Comparison of ENCODE assay signal across 19 cellular contexts in the genomic region with DNA sequence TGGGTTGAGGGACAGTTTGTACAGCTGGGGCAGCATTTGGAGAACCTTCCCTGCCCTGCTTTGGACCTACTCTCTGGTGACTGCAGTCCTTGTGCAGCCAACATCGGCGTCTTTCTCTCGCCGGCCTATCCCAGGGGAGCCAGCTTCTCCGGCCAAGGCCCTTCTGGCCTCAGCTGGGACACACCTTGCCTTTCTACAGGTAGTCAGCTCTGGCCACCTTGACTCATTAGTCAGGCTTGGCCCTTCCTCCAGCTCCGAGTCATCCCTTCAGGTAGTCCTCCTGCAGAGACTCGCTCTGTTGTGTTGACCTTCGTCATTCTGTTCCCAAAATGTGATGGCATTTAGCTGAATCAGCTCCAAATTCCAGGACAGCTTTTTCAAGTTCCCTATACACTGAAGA.
"Had no signal": no experiment of that assay in that cellular context is flagged by ENCODE, and none has a peak within 500 bp of the region (broad histone marks: within the 10 kb centered on the region; RNA-seq: fewer than 3 reads in every experiment).

No MANE protein-coding gene starts in this region.

- H3K36me3 ChIP-seq: tibial nerve, uterus had no signal

- H3K36me3 Mint-ChIP-seq: activated CD4-positive, alpha-beta memory T cell treated with anti-CD3 and anti-CD28 coated beads for 36 hours; activated CD8-positive, alpha-beta memory T cell treated with anti-CD3 and anti-CD28 coated beads, Interleukin-2, amount 10 ng/mL, durations not matched to agents 7 days and 5 days; brain had no signal

- H3K79me2 ChIP-seq: hepatocyte had no signal

- H3K27me3 Mint-ChIP-seq: activated B cell treated with CpG ODN at 0.5 μM for 24 hours; activated CD8-positive, alpha-beta memory T cell treated with anti-CD3 and anti-CD28 coated beads, Interleukin-2, amount 10 ng/mL, durations not matched to agents 7 days and 5 days; activated naive CD8-positive, alpha-beta T cell treated with anti-CD3 and anti-CD28 coated beads, Interleukin-2, amount 50 U/mL, for 24 hours; activated T-helper 17 cell treated with anti-CD3 and anti-CD28 coated beads, Interleukin-2, amount 50 U/mL, for 72 hours had no signal

- DNase-seq: activated B cell treated with CpG ODN at 0.5 μM for 24 hours; activated CD4-positive, alpha-beta memory T cell treated with anti-CD3 and anti-CD28 coated beads for 36 hours; activated CD4-positive, alpha-beta T cell treated with anti-CD3 and anti-CD28 coated beads for 4 hours; activated CD8-positive, alpha-beta memory T cell treated with anti-CD3 and anti-CD28 coated beads, Interleukin-2, amount 10 ng/mL, durations not matched to agents 7 days and 5 days; activated naive CD4-positive, alpha-beta T cell treated with anti-CD3 and anti-CD28 coated beads for 36 hours; activated naive CD8-positive, alpha-beta T cell treated with anti-CD3 and anti-CD28 coated beads, Interleukin-2, amount 50 U/mL, for 24 hours; anterior cingulate cortex; cerebellar nuclear complex; effector CD8-positive, alpha-beta T cell; stimulated activated naive CD8-positive, alpha-beta T cell treated with anti-CD3 and anti-CD28 coated beads, Interleukin-15, Interleukin-2, amounts not matched to agents 100 U/mL and 50 U/mL, for 24 hours; substantia nigra; uterus had no signal

- H3K27me3 ChIP-seq: hepatocyte, tibial nerve, uterus had no signal

- H3K4me1 Mint-ChIP-seq: activated CD8-positive, alpha-beta memory T cell treated with anti-CD3 and anti-CD28 coated beads, Interleukin-2, amount 10 ng/mL, durations not matched to agents 7 days and 5 days; activated naive CD8-positive, alpha-beta T cell treated with anti-CD3 and anti-CD28 coated beads, Interleukin-2, amount 50 U/mL, for 24 hours; activated T-helper 17 cell treated with anti-CD3 and anti-CD28 coated beads, Interleukin-2, amount 50 U/mL, for 72 hours had no signal

- H3K4me3 Mint-ChIP-seq: activated B cell treated with CpG ODN at 0.5 μM for 24 hours; activated CD4-positive, alpha-beta memory T cell treated with anti-CD3 and anti-CD28 coated beads for 36 hours; activated CD8-positive, alpha-beta memory T cell treated with anti-CD3 and anti-CD28 coated beads, Interleukin-2, amount 10 ng/mL, durations not matched to agents 7 days and 5 days; activated naive CD4-positive, alpha-beta T cell treated with anti-CD3 and anti-CD28 coated beads for 36 hours; activated naive CD8-positive, alpha-beta T cell treated with anti-CD3 and anti-CD28 coated beads, Interleukin-2, amount 50 U/mL, for 24 hours; activated T-helper 17 cell treated with anti-CD3 and anti-CD28 coated beads, Interleukin-2, amount 50 U/mL, for 72 hours; brain had no signal

- H3K9me3 ChIP-seq: tibial nerve, uterus had no signal

- H2AFZ ChIP-seq: hepatocyte had no signal

- H3K4me2 ChIP-seq: hepatocyte had no signal

- H3K9me3 Mint-ChIP-seq: activated CD4-positive, alpha-beta memory T cell treated with anti-CD3 and anti-CD28 coated beads for 36 hours; activated naive CD4-positive, alpha-beta T cell treated with anti-CD3 and anti-CD28 coated beads for 36 hours; activated naive CD8-positive, alpha-beta T cell treated with anti-CD3 and anti-CD28 coated beads, Interleukin-2, amount 50 U/mL, for 24 hours; activated T-helper 17 cell treated with anti-CD3 and anti-CD28 coated beads, Interleukin-2, amount 50 U/mL, for 72 hours had no signal

- H3K27ac ChIP-seq: hepatocyte, skin epidermis, tibial nerve, uterus had no signal

- H3K4me1 ChIP-seq: uterus had no signal

- H3K4me3 ChIP-seq: hepatocyte, lung, skin epidermis, tibial nerve, uterus had no signal

- H3K27ac Mint-ChIP-seq: activated B cell treated with CpG ODN at 0.5 μM for 24 hours; activated CD4-positive, alpha-beta memory T cell treated with anti-CD3 and anti-CD28 coated beads for 36 hours; activated CD8-positive, alpha-beta memory T cell treated with anti-CD3 and anti-CD28 coated beads, Interleukin-2, amount 10 ng/mL, durations not matched to agents 7 days and 5 days; activated naive CD4-positive, alpha-beta T cell treated with anti-CD3 and anti-CD28 coated beads for 36 hours; activated naive CD8-positive, alpha-beta T cell treated with anti-CD3 and anti-CD28 coated beads, Interleukin-2, amount 50 U/mL, for 24 hours; activated T-helper 17 cell treated with anti-CD3 and anti-CD28 coated beads, Interleukin-2, amount 50 U/mL, for 72 hours; progenitor cell of endocrine pancreas had no signal
